ENCODE assay signal across 9 cellular contexts in genomic region chr22:36277482-36278291, GRCh38. TPM values are rescaled to one million over a fixed set of nuclear protein-coding genes. Genes with fewer than 3 reads are reported as not detected.
DNase-seq lines count a peak whose midpoint lies in the region; ATAC-seq and TF ChIP-seq lines count a peak whose summit lies in the region.
"Had no signal": no experiment of that assay in that cellular context is flagged by ENCODE, and none has a peak within 500 bp of the region (broad histone marks: within the 10 kb centered on the region; RNA-seq: fewer than 3 reads in every experiment).

No MANE protein-coding gene starts in this region.

- H3K9me3 Mint-ChIP-seq in memory B cell, result no peaks in the 10 kb centered on the region

- peak; percentile 11 to 40 for DNase-seq in NCI-H2081 (lab: John Stamatoyannopoulos, UW)
- no peak for DNase-seq in NCI-H2081 treated with DMSO at 0.1 percent for 48 hours (lab: John Stamatoyannopoulos, UW)
- DNase-seq in NB4 (ENCODE audit: low read depth), result peak; percentile 74
- DNase-seq in activated CD4-positive, alpha-beta T cell treated with anti-CD3 and anti-CD28 coated beads, Interleukin-2, amount 50 U/mL, for 1 hour, result peak; percentile 63
- DNase-seq in dermis microvascular lymphatic vessel endothelial cell (ENCODE audit: low read depth in 2 of 2), result peak; percentile 15 to 68
- DNase-seq in memory B cell (ENCODE audit: low spot score in 2 of 2), result peak; percentile 49 to 61
- DNase-seq in stimulated activated CD8-positive, alpha-beta memory T cell treated with anti-CD3 and anti-CD28 coated beads, Interleukin-4, amount 100 ng/mL, for 24 hours (ENCODE audit: low read depth), result peak; percentile 57

- peak; percentile 74 for TF ChIP-seq CTCF in NB4 (IDR thresholded peaks at IDR 0.05; ENCODE audit: low read depth, low read length)

- ATAC-seq in memory B cell (ENCODE audit: low read depth) (peak; percentile 87), HG03571 (IDR thresholded peaks at IDR 0.05; ENCODE audit: unreplicated experiment) (no peak)

- peaks cover 5% of the 10 kb centered on the region for H3K36me3 Mint-ChIP-seq in memory B cell

- no peaks in the 10 kb centered on the region for H3K27me3 Mint-ChIP-seq in memory B cell

- H3K27ac Mint-ChIP-seq in memory B cell, result peak overlapping the region; percentile 1

- H3K4me1 Mint-ChIP-seq in memory B cell, result peaks cover 10% of the 10 kb centered on the region

- TF ChIP-seq POLR2A in NB4 (IDR thresholded peaks at IDR 0.05; ENCODE audit: extremely low read depth, insufficient read length), result no peak

- H3K4me3 Mint-ChIP-seq in memory B cell, result no peak overlapping the region

- no peak overlapping the region for H3K4me3 ChIP-seq in NB4 (ENCODE audit: low read depth, low read length)
- H3K4me3 ChIP-seq: skin epidermis had no signal

RNA-seq across cellular contexts. Expression of gene APOL1, which starts 24.8 kb away (rescaled TPM):
- total RNA-seq in dermis microvascular lymphatic vessel endothelial cell, result 4.9 and 8.0 TPM in 2 replicates

RNA-seq across cellular contexts. Expression of gene APOL2, which starts 38.4 kb away (rescaled TPM):
- total RNA-seq in dermis microvascular lymphatic vessel endothelial cell, result 37.9 and 62.1 TPM in 2 replicates
